ENCODE assay signal across 8 cellular contexts in the genomic region with DNA sequence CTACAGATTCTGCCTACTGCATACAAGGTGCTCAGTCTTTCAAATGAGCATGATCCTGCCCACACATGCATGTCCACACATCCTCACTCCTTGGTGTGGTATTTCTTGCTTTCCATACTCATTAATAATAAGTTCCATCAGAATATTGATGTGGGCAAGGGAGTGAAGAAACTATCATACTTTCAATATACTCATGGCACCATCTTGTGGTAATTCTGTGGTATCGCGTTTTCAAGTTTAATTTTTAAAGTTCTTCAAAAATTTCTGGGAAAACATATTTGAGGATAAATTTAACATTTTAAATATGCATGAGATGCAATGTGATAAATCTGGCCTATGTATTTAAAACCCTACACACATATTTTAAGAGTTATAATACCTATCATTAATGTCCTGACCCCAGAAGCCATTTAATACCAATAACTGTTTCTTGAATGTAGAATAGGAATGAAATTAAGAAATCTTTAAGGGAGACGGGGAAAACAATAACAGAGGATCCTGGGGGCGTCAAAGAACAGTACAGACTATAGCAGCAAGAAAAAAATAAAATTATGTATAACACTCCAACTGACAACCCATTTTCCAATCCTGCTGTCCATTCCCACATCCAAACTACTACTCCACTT.
DNase-seq lines count a peak whose midpoint lies in the region; ATAC-seq, FAIRE-seq and TF ChIP-seq lines count a peak whose summit lies in the region.

No MANE protein-coding gene starts in this region.

- no peak overlapping the region for H3K27ac ChIP-seq in A549
- H3K27ac ChIP-seq in liver (ENCODE audit: low read depth in 1 of 2, low read length in 2 of 2), result no peak overlapping the region
- no peak overlapping the region for H3K27ac ChIP-seq in effector memory CD4-positive, alpha-beta T cell (ENCODE audit: insufficient read depth, low read length, poor library complexity, severe bottlenecking)

- H3K4me1 ChIP-seq in A549, result no peaks in the 10 kb centered on the region
- H3K4me1 ChIP-seq in liver (ENCODE audit: control insufficient read depth in 4 of 4, insufficient read depth in 4 of 4, low read length in 3 of 4), result no peaks in the 10 kb centered on the region
- H3K4me1 ChIP-seq in effector memory CD4-positive, alpha-beta T cell (ENCODE audit: control insufficient read depth, insufficient read depth, low read length, poor library complexity, severe bottlenecking), result no peaks in the 10 kb centered on the region

- no peak for TF ChIP-seq EP300 in A549 (IDR thresholded peaks at IDR 0.05)

- H3K27me3 ChIP-seq in liver (ENCODE audit: control insufficient read depth in 4 of 4, insufficient read depth in 4 of 4, low read length in 3 of 4), result no peaks in the 10 kb centered on the region
- H3K27me3 ChIP-seq in effector memory CD4-positive, alpha-beta T cell (replicated peaks; ENCODE audit: control insufficient read depth, insufficient read depth, low read length, poor library complexity, severe bottlenecking), result no peaks in the 10 kb centered on the region

- TF ChIP-seq CTCF in A549 (IDR thresholded peaks at IDR 0.05) (peak; percentile 84), astrocyte of the spinal cord (IDR thresholded peaks at IDR 0.05; ENCODE audit: low read depth, low read length) (peak; percentile 54), liver (IDR thresholded peaks at IDR 0.05; ENCODE audit: low read depth, low read length, missing input control) (peak; percentile 68)

- ATAC-seq in A549 (no peak; a peak in 1 of 6 replicates), HG03039 (IDR thresholded peaks at IDR 0.05; ENCODE audit: unreplicated experiment) (no peak)

- H3K4me2 ChIP-seq in A549, result no peak overlapping the region

- CTCF ChIA-PET in A549 (lab: Yijun Ruan, JAX), result interaction anchor here (0.6 to 1.0 kb wide), 2 partner anchors 329 to 966 kb away, joined by 3 to 5 read pairs; no protein-coding TSS in a partner anchor

- in situ Hi-C loops in astrocyte of the spinal cord (cut with HindIII; ENCODE audit: low sequenced_read_pairs), result no loop called here

- no peak overlapping the region for H3K9ac ChIP-seq in liver (ENCODE audit: low read depth in 1 of 2, low read length in 2 of 2)

- 3% methylated on average over 4 of the region's 4 CpGs for WGBS in A549 (ENCODE audit: missing lambda C conversion rate)
- WGBS in liver, result 11% methylated on average over 4 of the region's 4 CpGs

- H3K9me3 ChIP-seq in A549, result no peaks in the 10 kb centered on the region
- no peaks in the 10 kb centered on the region for H3K9me3 ChIP-seq in liver (ENCODE audit: control insufficient read depth in 4 of 4, low read length in 3 of 4)
- H3K9me3 ChIP-seq in effector memory CD4-positive, alpha-beta T cell (ENCODE audit: control insufficient read depth, low read length), result no peaks in the 10 kb centered on the region

- FAIRE-seq in A549 (lab: Jason Lieb, UNC) (no peak), GM12892 (lab: Jason Lieb, UNC) (peak; percentile 76)

- no peak overlapping the region for H3K4me3 ChIP-seq in A549
- H3K4me3 ChIP-seq in astrocyte of the spinal cord (ENCODE audit: low read depth, low read length), result no peak overlapping the region
- H3K4me3 ChIP-seq in liver (ENCODE audit: low read depth in 1 of 3, low read length in 3 of 3), result no peak overlapping the region
- H3K4me3 ChIP-seq in effector memory CD4-positive, alpha-beta T cell (ENCODE audit: insufficient read depth, low read depth, low read length, poor library complexity, severe bottlenecking), result no peak overlapping the region

- no peak for TF ChIP-seq POLR2A in A549 (IDR thresholded peaks at IDR 0.05; ENCODE audit: low read length)
- TF ChIP-seq POLR2A in GM12892 (IDR thresholded peaks at IDR 0.05; ENCODE audit: low read depth, low read length), result no peak

- TF ChIP-seq RAD21 in A549 (conservative IDR thresholded peaks at IDR 0.05 in 1 of 2, IDR thresholded peaks at IDR 0.05 in 1 of 2) (peak; percentile 80 to 89), liver (IDR thresholded peaks at IDR 0.05) (peak; percentile 89 to 94)

- H3K36me3 ChIP-seq in liver (ENCODE audit: control insufficient read depth in 4 of 4, insufficient read depth in 3 of 4, low read depth in 1 of 4, low read length in 3 of 4), result no peaks in the 10 kb centered on the region
- no peaks in the 10 kb centered on the region for H3K36me3 ChIP-seq in effector memory CD4-positive, alpha-beta T cell (ENCODE audit: control insufficient read depth, insufficient read depth, low read length)

- POLR2A ChIA-PET in A549 (lab: Yijun Ruan, JAX), result no interaction called here

- peak; percentile 12 to 27 for DNase-seq in A549 (ENCODE audit: low read depth in 1 of 2, low spot score in 1 of 2)
- DNase-seq in GM12892 (ENCODE audit: insufficient read length), result no peak
- peak; percentile 15 for DNase-seq in NCI-H146 treated with DMSO at 0.1 percent for 48 hours (lab: John Stamatoyannopoulos, UW; ENCODE audit: unreplicated experiment)
- peak; percentile 45 for DNase-seq in astrocyte of the spinal cord (ENCODE audit: low read depth, low spot score)
- DNase-seq in T1000 (lab: John Stamatoyannopoulos, UW), result no peak
- no peak for DNase-seq in effector memory CD4-positive, alpha-beta T cell

TF ChIP-seq in A549, 52 proteins besides CTCF, POLR2A, EP300 and RAD21:
- TF ChIP-seq SMC3 (IDR thresholded peaks at IDR 0.05) (peak; percentile 90), MAFK (IDR thresholded peaks at IDR 0.05; ENCODE audit: partially characterized antibody) (no peak), CHD4 (IDR thresholded peaks at IDR 0.05; ENCODE audit: borderline replicate concordance) (no peak), TP53 (CRISPR knock-in tag; IDR thresholded peaks at IDR 0.05) (no peak), NPAS2 (CRISPR knock-in tag; IDR thresholded peaks at IDR 0.05; ENCODE audit: borderline replicate concordance) (no peak)
- TF ChIP-seq, protein P1, sequence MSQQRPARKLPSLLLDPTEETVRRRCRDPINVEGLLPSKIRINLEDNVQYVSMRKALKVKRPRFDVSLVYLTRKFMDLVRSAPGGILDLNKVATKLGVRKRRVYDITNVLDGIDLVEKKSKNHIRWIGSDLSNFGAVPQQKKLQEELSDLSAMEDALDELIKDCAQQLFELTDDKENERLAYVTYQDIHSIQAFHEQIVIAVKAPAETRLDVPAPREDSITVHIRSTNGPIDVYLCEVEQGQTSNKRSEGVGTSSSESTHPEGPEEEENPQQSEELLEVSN (IDR thresholded peaks at IDR 0.05; ENCODE audit: borderline replicate concordance, low read depth), result no peak

TF ChIP-seq in liver, 16 proteins besides CTCF, POLR2A, EP300 and RAD21:
- no peak for TF ChIP-seq NR2F2 (IDR thresholded peaks at IDR 0.05)
- TF ChIP-seq, protein P2, sequence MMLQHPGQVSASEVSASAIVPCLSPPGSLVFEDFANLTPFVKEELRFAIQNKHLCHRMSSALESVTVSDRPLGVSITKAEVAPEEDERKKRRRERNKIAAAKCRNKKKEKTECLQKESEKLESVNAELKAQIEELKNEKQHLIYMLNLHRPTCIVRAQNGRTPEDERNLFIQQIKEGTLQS (IDR thresholded peaks at IDR 0.05), result no peak
TF ChIP-seq in liver: peak in this region for 0.

Comparison
In these comparisons a context has a peak if more than half of its experiments do, and no peak if none do; other contexts are left out.
1. DNase-seq: peak in A549 (2 of 2), NCI-H146 treated with DMSO at 0.1 percent for 48 hours (single experiment) and astrocyte of the spinal cord (single experiment); none in GM12892 (single experiment), T1000 (single experiment) and effector memory CD4-positive, alpha-beta T cell (0 of 3).
2. Peak in every context shown above with its lines, with median percentiles within 50 percentile points of each other: CTCF ChIP-seq.